ENCODE assay signal across 9 cellular contexts in genomic region chr2:23939054-23939436, GRCh38. TPM values are rescaled to one million over a fixed set of nuclear protein-coding genes. Genes with fewer than 3 reads are reported as not detected.
A peak's percentile ranks its signal among the peaks of the same experiment; 100 is the strongest.
DNase-seq lines count a peak whose midpoint lies in the region; ATAC-seq and TF ChIP-seq lines count a peak whose summit lies in the region.
"Had no signal": no experiment of that assay in that cellular context is flagged by ENCODE, and none has a peak within 500 bp of the region (broad histone marks: within the 10 kb centered on the region; RNA-seq: fewer than 3 reads in every experiment).

No MANE protein-coding gene starts in this region.

- DNase-seq in T-cell = no peak
- peak; percentile 53 for DNase-seq in fibroblast of the aortic adventitia (ENCODE audit: low read depth)
- no peak for DNase-seq in foreskin melanocyte
- no peak for DNase-seq in DMS53 treated with DMSO at 0.1 percent for 48 hours (lab: John Stamatoyannopoulos, UW; ENCODE audit: unreplicated experiment)
- no peak for DNase-seq in iPS-NIHi7 (ENCODE audit: extremely low spot score)
- DNase-seq in hepatic stellate cell (ENCODE audit: low spot score) = no peak

- no peaks in the 10 kb centered on the region for H3K9me3 Mint-ChIP-seq in T-cell

- ATAC-seq in T-cell (replicated peaks in 1 of 4) = no peak
- ATAC-seq: activated CD4-positive, CD25-positive, alpha-beta regulatory T cell treated with anti-CD3 and anti-CD28 coated beads, Interleukin-2, amount 50 U/mL, for 24 hours had no signal

- H3K36me3 ChIP-seq in skeletal muscle satellite cell (ENCODE audit: insufficient read depth, low read length) = no peaks in the 10 kb centered on the region

- POLR2A ChIA-PET in T-cell (lab: Charles Lee) = interaction anchor here (0.6 to 2.6 kb wide), 3 partner anchors 12 to 662 kb away, joined by 4 to 23 read pairs (median 10); partner anchors contain the start of gene ATAD2B (in 2 of the 2)

- H3K4me3 ChIP-seq in GM08714 (ENCODE audit: low read length) = peak overlapping the region; percentile 72; the same call in 1 of the 2 replicates
- H3K4me3 ChIP-seq in fibroblast of the aortic adventitia (ENCODE audit: low read depth, low read length) = peak overlapping the region; percentile 88
- H3K4me3 ChIP-seq in skeletal muscle satellite cell (ENCODE audit: low read length) = peak overlapping the region; percentile 93

- peaks cover 3% of the 10 kb centered on the region for H3K36me3 Mint-ChIP-seq in T-cell

- no peaks in the 10 kb centered on the region for H3K27me3 ChIP-seq in skeletal muscle satellite cell (ENCODE audit: control insufficient read depth, insufficient read depth, low read length)

- no peaks in the 10 kb centered on the region for H3K9me3 ChIP-seq in skeletal muscle satellite cell (replicated peaks; ENCODE audit: low read length)

- peaks cover 20% of the 10 kb centered on the region for H3K4me1 ChIP-seq in skeletal muscle satellite cell (ENCODE audit: control insufficient read depth, insufficient read depth, low read length)

- H3K27me3 Mint-ChIP-seq in T-cell = no peaks in the 10 kb centered on the region

- TF ChIP-seq CTCF in fibroblast of the aortic adventitia (IDR thresholded peaks at IDR 0.05; ENCODE audit: insufficient read depth, low read length) = no peak

- no peak overlapping the region for H3K9ac ChIP-seq in skeletal muscle satellite cell (ENCODE audit: low read depth, low read length)

- H3K4me3 Mint-ChIP-seq in T-cell = peak overlapping the region; percentile 81 to 92 (median 86)

- H3K4me1 Mint-ChIP-seq in T-cell = peaks cover 25 to 35% (median 25%) of the 10 kb centered on the region in 3 donors

- H3K4me2 ChIP-seq in skeletal muscle satellite cell (ENCODE audit: low read length) = peak overlapping the region; percentile 99

- peak overlapping the region; percentile 79 to 85 for H3K27ac Mint-ChIP-seq in T-cell

- CTCF ChIA-PET in T-cell (lab: Charles Lee) = interaction anchor here in 1 of 2 donors (5.0 kb wide), 1 partner anchor 13 kb away, joined by 54 read pairs; the partner anchor contains the start of gene ATAD2B

RNA-seq across cellular contexts. Expression of gene UBXN2A, which starts 1.2 kb away (rescaled TPM):
- total RNA-seq in T-cell (10 to 100 TPM; 10.1 to 14.3 (median 12.3) TPM), fibroblast of the aortic adventitia (ENCODE audit: low replicate concordance) (12.4 and 14.2 TPM in 2 replicates)
- 6.6 and 9.1 TPM in 2 replicates for total RNA-seq in skeletal muscle satellite cell (2012; rRNA removed)

RNA-seq across cellular contexts. Expression of gene ATAD2B, which starts 12.1 kb away (rescaled TPM):
- 10 to 100 TPM; 33.9 to 49.3 (median 40.6) TPM for total RNA-seq in T-cell
- 10.6 and 22.4 TPM in 2 replicates for total RNA-seq in fibroblast of the aortic adventitia (ENCODE audit: low replicate concordance)
- total RNA-seq in skeletal muscle satellite cell (2012; rRNA removed) = 8.3 and 10.6 TPM in 2 replicates
